In the genomic region with DNA sequence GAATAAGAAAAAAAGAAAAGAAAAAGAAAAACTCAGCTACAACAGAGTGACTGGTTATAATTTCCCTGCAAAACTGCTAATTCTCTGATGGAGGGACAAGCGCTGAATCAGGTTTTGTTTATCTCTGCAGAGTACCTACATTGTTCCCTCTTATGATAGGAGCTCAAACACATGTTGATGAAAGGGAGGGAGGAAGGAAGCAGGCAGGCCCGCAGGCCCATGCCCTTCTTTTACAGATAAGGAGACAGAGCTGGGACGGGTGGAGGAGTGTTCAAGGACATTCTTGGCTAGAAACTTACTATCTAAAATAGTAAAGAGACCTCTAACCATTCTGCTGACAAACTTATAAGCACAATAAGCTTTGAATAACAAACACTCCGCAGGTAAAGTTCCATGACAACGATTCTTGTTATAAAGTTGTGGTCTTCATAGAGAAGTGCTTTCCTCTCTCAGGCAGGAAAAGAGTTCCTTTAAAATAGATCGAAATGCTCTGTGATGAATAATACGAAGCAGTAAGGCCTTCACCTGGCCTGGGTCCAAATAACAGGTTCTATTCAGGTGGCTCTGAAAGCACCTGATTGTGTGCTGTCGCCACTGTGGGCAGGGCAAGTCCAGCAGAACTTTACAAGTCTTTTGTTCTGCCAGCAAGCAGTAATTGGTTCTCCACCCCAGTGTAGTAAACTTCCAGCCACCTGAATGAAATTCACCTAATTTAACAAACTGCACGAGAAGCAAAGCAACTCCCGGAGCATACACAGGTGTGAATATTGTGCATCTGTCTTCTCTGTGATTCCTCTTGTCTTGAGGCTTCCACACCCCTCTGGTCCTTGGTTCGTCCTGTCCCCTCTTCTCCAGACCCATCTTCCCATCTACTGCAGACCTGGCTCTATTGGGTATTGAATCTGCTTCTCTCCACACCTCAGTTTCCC, we compare ENCODE assay signal across 19 cellular contexts. TPM values are rescaled to one million over a fixed set of nuclear protein-coding genes. Genes with fewer than 3 reads are reported as not detected.
DNase-seq lines count a peak whose midpoint lies in the region; ATAC-seq and TF ChIP-seq lines count a peak whose summit lies in the region.
"Had no signal": no experiment of that assay in that cellular context is flagged by ENCODE, and none has a peak within 500 bp of the region (broad histone marks: within the 10 kb centered on the region; RNA-seq: fewer than 3 reads in every experiment).

No MANE protein-coding gene starts in this region.

- H3K27me3 ChIP-seq in body of pancreas = no peaks in the 10 kb centered on the region
- H3K27me3 ChIP-seq: neutrophil, uterus had no signal

- no peak for ATAC-seq in body of pancreas
- no peak for ATAC-seq in GM18520 (IDR thresholded peaks at IDR 0.05; ENCODE audit: unreplicated experiment)
- ATAC-seq: activated CD4-positive, alpha-beta T cell treated with anti-CD3 and anti-CD28 coated beads for 36 hours; stimulated activated effector memory CD8-positive, alpha-beta T cell treated with anti-CD3 and anti-CD28 coated beads, Interleukin-12 subunit alpha, Interleukin-12 subunit beta, amount 100 ng/mL, for 72 hours had no signal

- peaks cover 5% of the 10 kb centered on the region for H3K27me3 Mint-ChIP-seq in neural crest cell (ENCODE audit: low read depth)

- peak; percentile 37 for DNase-seq in DMS79 (lab: John Stamatoyannopoulos, UW)
- peak; percentile 57 for DNase-seq in NCI-H1105 (lab: John Stamatoyannopoulos, UW)
- DNase-seq in body of pancreas = peak in 3 of 4 donors; percentile 30 to 33 (median 30)
- no peak for DNase-seq in neural crest cell (ENCODE audit: low read depth, low spot score)
- DNase-seq in stimulated activated CD4-positive, alpha-beta T cell treated with anti-CD3 and anti-CD28 coated beads, Interleukin-1b, Interleukin-23, amount 100 ng/mL, for 48 hours = no peak
- DNase-seq in activated CD4-positive, alpha-beta T cell treated with anti-CD3 and anti-CD28 coated beads for 4 hours = no peak
- no peak for DNase-seq in mesenteric fat pad (ENCODE audit: low spot score)
- DNase-seq: activated CD4-positive, alpha-beta T cell treated with anti-CD3 and anti-CD28 coated beads for 36 hours; effector memory CD4-positive, alpha-beta T cell; foreskin fibroblast; GOT3; IMR-90; NCI-H1436; uterus had no signal

- WGBS in body of pancreas, 2 donors = 51 to 56% methylated on average over 11 of the region's 11 CpGs

- no peak for TF ChIP-seq CTCF in body of pancreas (IDR thresholded peaks at IDR 0.05)
- no peak for TF ChIP-seq CTCF in neural crest cell (conservative IDR thresholded peaks at IDR 0.05)

- H3K36me3 Mint-ChIP-seq in neural crest cell (ENCODE audit: low read depth) = no peaks in the 10 kb centered on the region
- H3K36me3 Mint-ChIP-seq: activated naive CD8-positive, alpha-beta T cell had no signal

- no peak for TF ChIP-seq POLR2A in body of pancreas (IDR thresholded peaks at IDR 0.05)

- no peaks in the 10 kb centered on the region for H3K9me3 ChIP-seq in body of pancreas
- H3K9me3 ChIP-seq: neutrophil, uterus had no signal

- intact Hi-C loops in body of pancreas (cut with DNase I) = no loop called here

- no peak overlapping the region for H3K27ac ChIP-seq in body of pancreas
- H3K27ac ChIP-seq: neutrophil had no signal

- peak overlapping the region; percentile 14 for H3K27ac Mint-ChIP-seq in neural crest cell (ENCODE audit: unreplicated experiment)
- H3K27ac Mint-ChIP-seq: activated CD4-positive, alpha-beta T cell treated with anti-CD3 and anti-CD28 coated beads for 36 hours; activated naive CD8-positive, alpha-beta T cell; stimulated activated effector memory CD8-positive, alpha-beta T cell treated with anti-CD3 and anti-CD28 coated beads, Interleukin-12 subunit alpha, Interleukin-12 subunit beta, amount 100 ng/mL, for 72 hours; T-helper 1 cell treated with Interleukin-12 subunit alpha and Interleukin-12 subunit beta and Interleukin-4 antibody, amounts not matched to agents 30 μg/mL and 1 μg/mL, for 36 hours had no signal

- H3K4me3 ChIP-seq in body of pancreas = no peak overlapping the region
- H3K4me3 ChIP-seq: uterus had no signal

- H3K4me1 ChIP-seq in body of pancreas = no peaks in the 10 kb centered on the region
- H3K4me1 ChIP-seq: uterus had no signal

- no peaks in the 10 kb centered on the region for H3K9me3 Mint-ChIP-seq in neural crest cell
- H3K9me3 Mint-ChIP-seq: stimulated activated effector memory CD8-positive, alpha-beta T cell treated with anti-CD3 and anti-CD28 coated beads, Interleukin-12 subunit alpha, Interleukin-12 subunit beta, amount 100 ng/mL, for 72 hours; T-helper 1 cell treated with Interleukin-12 subunit alpha and Interleukin-12 subunit beta and Interleukin-4 antibody, amounts not matched to agents 30 μg/mL and 1 μg/mL, for 36 hours had no signal

- H3K36me3 ChIP-seq in body of pancreas (replicated peaks in 1 of 2; ENCODE audit: insufficient read depth in 1 of 2, low read depth in 2 of 2) = no peaks in the 10 kb centered on the region
- H3K36me3 ChIP-seq: neutrophil, uterus had no signal

- no peak overlapping the region for H3K4me3 Mint-ChIP-seq in neural crest cell
- H3K4me3 Mint-ChIP-seq: activated CD4-positive, alpha-beta T cell treated with anti-CD3 and anti-CD28 coated beads for 36 hours; activated naive CD8-positive, alpha-beta T cell; stimulated activated effector memory CD8-positive, alpha-beta T cell treated with anti-CD3 and anti-CD28 coated beads, Interleukin-12 subunit alpha, Interleukin-12 subunit beta, amount 100 ng/mL, for 72 hours; T-helper 1 cell treated with Interleukin-12 subunit alpha and Interleukin-12 subunit beta and Interleukin-4 antibody, amounts not matched to agents 30 μg/mL and 1 μg/mL, for 36 hours had no signal

- peaks cover 19% of the 10 kb centered on the region for H3K4me1 Mint-ChIP-seq in neural crest cell

RNA-seq across cellular contexts. Expression of a gene that starts 15.3 kb away (rescaled TPM):
- total RNA-seq in body of pancreas (10 to 100 TPM; 16.6 to 24.4 TPM), neural crest cell (1.0 and 1.1 TPM in 2 replicates), mesenteric fat pad (31.1 TPM)

Comparison
In these comparisons a context has a peak if more than half of its experiments do, and no peak if none do; other contexts are left out.
1. DNase-seq: peak in DMS79 (single experiment), NCI-H1105 (single experiment) and body of pancreas (3 of 4); none in neural crest cell (single experiment), stimulated activated CD4-positive, alpha-beta T cell treated with anti-CD3 and anti-CD28 coated beads, Interleukin-1b, Interleukin-23, amount 100 ng/mL, for 48 hours (single experiment), activated CD4-positive, alpha-beta T cell treated with anti-CD3 and anti-CD28 coated beads for 4 hours (0 of 2) and mesenteric fat pad (single experiment).